In genomic region chr12:66508025-66508424, GRCh38 we compare ENCODE assay signal across 22 cellular contexts.
DNase-seq lines count a peak whose midpoint lies in the region; ATAC-seq, FAIRE-seq and TF ChIP-seq lines count a peak whose summit lies in the region.
"Had no signal": no experiment of that assay in that cellular context is flagged by ENCODE, and none has a peak within 500 bp of the region (broad histone marks: within the 10 kb centered on the region; RNA-seq: fewer than 3 reads in every experiment).

No MANE protein-coding gene starts in this region.

- H4K20me1 ChIP-seq in Karpas-422 (ENCODE audit: insufficient read depth, low read depth, low read length) (no peaks in the 10 kb centered on the region), keratinocyte (ENCODE audit: control insufficient read depth, extremely low read depth, insufficient read depth, low read length) (no peaks in the 10 kb centered on the region)

- H2AFZ ChIP-seq in Karpas-422 (ENCODE audit: low read length) (no peak overlapping the region), keratinocyte (ENCODE audit: control insufficient read depth, low read length) (no peak overlapping the region)
- H2AFZ ChIP-seq: GM23338 had no signal

- H3K9ac ChIP-seq in Karpas-422 (ENCODE audit: low read length) (no peak overlapping the region), keratinocyte (ENCODE audit: control insufficient read depth, extremely low read depth, insufficient read depth, low read length) (no peak overlapping the region)

- BruUV-seq in A673 (replicated peaks; lab: Mats Ljungman, UMichigan), result no TSS peak

- H3K27ac ChIP-seq in Karpas-422 (ENCODE audit: low read length) (no peak overlapping the region), RWPE2 (ENCODE audit: poor library complexity, severe bottlenecking) (no peak overlapping the region), keratinocyte (ENCODE audit: control insufficient read depth, insufficient read depth, low read length) (no peak overlapping the region), ascending aorta (no peak overlapping the region), A673 (ENCODE audit: low read depth, low read length, poor library complexity, severe bottlenecking) (no peak overlapping the region)

- CTCF ChIA-PET in A673 (lab: Charles Lee), result no interaction called here

- no peaks in the 10 kb centered on the region for H3K9me1 ChIP-seq in keratinocyte (ENCODE audit: control insufficient read depth, extremely low read depth, insufficient read depth, low read length)

- H3K27me3 ChIP-seq in Karpas-422 (ENCODE audit: low read length), result no peaks in the 10 kb centered on the region
- H3K27me3 ChIP-seq in RWPE2 (ENCODE audit: insufficient read depth, poor library complexity, severe bottlenecking), result no peaks in the 10 kb centered on the region
- H3K27me3 ChIP-seq in keratinocyte (ENCODE audit: control insufficient read depth, extremely low read depth, insufficient read depth, low read length), result no peaks in the 10 kb centered on the region
- H3K27me3 ChIP-seq in ascending aorta, result no peaks in the 10 kb centered on the region
- H3K27me3 ChIP-seq in A673 (replicated peaks; ENCODE audit: insufficient read depth, low read depth, low read length, poor library complexity), result no peaks in the 10 kb centered on the region
- H3K27me3 ChIP-seq: BE2C had no signal

- H3K4me3 ChIP-seq in Karpas-422 (ENCODE audit: low read length) (no peak overlapping the region), RWPE2 (ENCODE audit: severe bottlenecking) (no peak overlapping the region), epithelial cell of esophagus (ENCODE audit: low read length) (no peak overlapping the region), keratinocyte (ENCODE audit: control insufficient read depth in 2 of 3, extremely low read depth in 1 of 3, insufficient read depth in 2 of 3, low read depth in 1 of 3, low read length in 3 of 3) (no peak overlapping the region), ascending aorta (no peak overlapping the region), A673 (ENCODE audit: low read depth, low read length, poor library complexity, severe bottlenecking) (no peak overlapping the region)
- H3K4me3 ChIP-seq: GM23338 had no signal

- peak; percentile 49; the same call in 1 of the 3 replicates for ATAC-seq in RWPE2 (ENCODE audit: low read depth)
- ATAC-seq: GM23338 had no signal

- H3K36me3 ChIP-seq in Karpas-422 (ENCODE audit: insufficient read depth, low read length), result no peaks in the 10 kb centered on the region
- H3K36me3 ChIP-seq in RWPE2 (ENCODE audit: low read depth), result no peaks in the 10 kb centered on the region
- no peaks in the 10 kb centered on the region for H3K36me3 ChIP-seq in keratinocyte (ENCODE audit: control insufficient read depth in 2 of 2, extremely low read depth in 1 of 2, insufficient read depth in 2 of 2, low read length in 2 of 2)
- no peaks in the 10 kb centered on the region for H3K36me3 ChIP-seq in ascending aorta
- H3K36me3 ChIP-seq in A673 (ENCODE audit: insufficient read depth, low read length, poor library complexity, severe bottlenecking), result no peaks in the 10 kb centered on the region
- H3K36me3 ChIP-seq: BE2C had no signal

- no peaks in the 10 kb centered on the region for H3K9me2 ChIP-seq in Karpas-422 (replicated peaks; ENCODE audit: insufficient read depth, low read length)

- dilution Hi-C loops in keratinocyte (cut with MboI; ENCODE audit: extremely low pct_ligation_motif_present, low sequenced_read_pairs), result no loop called here

- H3K9me3 ChIP-seq in Karpas-422 (ENCODE audit: low read length), result peaks cover 4% of the 10 kb centered on the region; the same call in 1 of the 2 replicates
- no peaks in the 10 kb centered on the region for H3K9me3 ChIP-seq in RWPE2 (ENCODE audit: severe bottlenecking)
- H3K9me3 ChIP-seq in keratinocyte (ENCODE audit: control insufficient read depth, low read depth, low read length), result no peaks in the 10 kb centered on the region
- H3K9me3 ChIP-seq in ascending aorta, result no peaks in the 10 kb centered on the region
- no peaks in the 10 kb centered on the region for H3K9me3 ChIP-seq in A673 (ENCODE audit: low read depth, low read length, poor library complexity, severe bottlenecking)
- H3K9me3 ChIP-seq: BE2C, Caco-2 had no signal

- H3K4me2 ChIP-seq in Karpas-422 (ENCODE audit: low read depth, low read length, poor library complexity, severe bottlenecking), result no peak overlapping the region
- no peak overlapping the region for H3K4me2 ChIP-seq in keratinocyte (ENCODE audit: control insufficient read depth, extremely low read depth, insufficient read depth, low read depth, low read length)
- H3K4me2 ChIP-seq: GM23338 had no signal

- H3K79me2 ChIP-seq in Karpas-422 (ENCODE audit: low read length) (no peaks in the 10 kb centered on the region), keratinocyte (ENCODE audit: control insufficient read depth, insufficient read depth, low read length) (no peaks in the 10 kb centered on the region)

- POLR2A ChIA-PET in A673 (lab: Charles Lee; ENCODE audit: low non-redundant PET), result interaction anchor here (0.6 kb wide), 1 partner anchor 238 kb away, joined by 3 read pairs; no protein-coding TSS in a partner anchor

- H3K4me1 ChIP-seq in Karpas-422 (ENCODE audit: low read length) (no peaks in the 10 kb centered on the region), RWPE2 (ENCODE audit: insufficient read depth, poor library complexity, severe bottlenecking) (peaks cover 4% of the 10 kb centered on the region), keratinocyte (ENCODE audit: control insufficient read depth, extremely low read depth, insufficient read depth, low read length) (no peaks in the 10 kb centered on the region), ascending aorta (no peaks in the 10 kb centered on the region), A673 (ENCODE audit: insufficient read depth, low read length, poor library complexity, severe bottlenecking) (no peaks in the 10 kb centered on the region)
- H3K4me1 ChIP-seq: BE2C, Caco-2 had no signal

- intact Hi-C loops in ascending aorta (cut with DNase I) (no loop called here), A673 (cut with micrococcal nuclease; ENCODE audit: unreplicated experiment) (no loop called here)

- no peak for TF ChIP-seq CTCF in RWPE2 (IDR thresholded peaks at IDR 0.05; ENCODE audit: poor library complexity, severe bottlenecking)
- no peak for TF ChIP-seq CTCF in epithelial cell of esophagus (IDR thresholded peaks at IDR 0.05; ENCODE audit: insufficient read depth, low read depth, low read length, missing control alignments)
- TF ChIP-seq CTCF in keratinocyte (optimal IDR thresholded peaks at IDR 0.05 in 1 of 3, IDR thresholded peaks at IDR 0.05 in 1 of 3, conservative IDR thresholded peaks at IDR 0.05 in 1 of 3; ENCODE audit: extremely low read depth in 1 of 3, insufficient read depth in 2 of 3, low read length in 3 of 3), result no peak
- no peak for TF ChIP-seq CTCF in ascending aorta (IDR thresholded peaks at IDR 0.05)
- no peak for TF ChIP-seq CTCF in A673 (conservative IDR thresholded peaks at IDR 0.05; ENCODE audit: low read depth, low read length)

- FAIRE-seq in keratinocyte (lab: Jason Lieb, UNC), result peak; percentile 73
- FAIRE-seq: D721Med, H54, HTR-8/SVneo had no signal

- DNase-seq in Karpas-422 (peak; percentile 7), RWPE2 (ENCODE audit: low spot score) (no peak), epithelial cell of esophagus (ENCODE audit: low read depth) (peak; percentile 23), keratinocyte (ENCODE audit: low read depth, low spot score) (no peak), ascending aorta (ENCODE audit: low spot score in 2 of 2) (no peak), A673 (ENCODE audit: low spot score) (no peak), GF-D8 (lab: John Stamatoyannopoulos, UW) (no peak), activated gamma-delta T cell (lab: John Stamatoyannopoulos, UW) (no peak)
- DNase-seq: 8988T; BE2C; C1 segment of cervical spinal cord; Caco-2; CD4-positive, CD25-positive, alpha-beta regulatory T cell; CD8-positive, alpha-beta memory T cell; DMS79; GDM1; HCEC 1CT; IMR-90 had no signal

Comparison
In these comparisons a context has a peak if more than half of its experiments do, and no peak if none do; other contexts are left out.
1. DNase-seq: peak in Karpas-422 (single experiment) and epithelial cell of esophagus (single experiment); none in RWPE2 (single experiment), keratinocyte (single experiment), ascending aorta (0 of 2), A673 (single experiment), GF-D8 (single experiment) and activated gamma-delta T cell (single experiment).